ENCODE assay signal across 19 cellular contexts in the genomic region with DNA sequence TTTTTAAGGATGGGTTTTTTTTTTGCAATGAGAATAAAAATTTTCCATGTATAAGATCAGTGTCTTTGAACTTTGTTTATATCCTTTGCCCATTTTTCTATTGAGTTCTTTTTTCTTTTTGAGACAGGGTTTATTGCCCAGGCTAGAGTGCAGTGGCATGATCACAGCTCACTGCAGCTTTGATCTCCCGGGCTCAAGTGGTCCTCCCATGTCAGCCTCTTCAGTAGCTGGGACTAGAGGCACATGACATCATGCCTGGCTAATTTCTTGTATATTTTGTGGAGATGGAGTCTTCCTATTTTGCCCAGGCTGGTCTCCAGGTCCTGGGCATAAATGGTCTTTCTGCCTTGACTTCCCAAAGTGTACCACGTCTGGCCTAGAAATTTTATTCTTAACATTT.
"Had no signal": no experiment of that assay in that cellular context is flagged by ENCODE, and none has a peak within 500 bp of the region (broad histone marks: within the 10 kb centered on the region; RNA-seq: fewer than 3 reads in every experiment).

No MANE protein-coding gene starts in this region.

- H3K27me3 ChIP-seq: dorsolateral prefrontal cortex, neutrophil, pancreas, right lobe of liver, suprapubic skin had no signal

- H3K27ac ChIP-seq: dorsolateral prefrontal cortex, lower lobe of right lung, neutrophil, pancreas, right lobe of liver, suprapubic skin had no signal

- H3K9me3 ChIP-seq: lower lobe of right lung, neutrophil, pancreas, right lobe of liver, suprapubic skin had no signal

- ATAC-seq: left ventricle myocardium superior; lower lobe of right lung; natural killer cell treated with Interleukin-12 subunit alpha and Interleukin-12 subunit beta and Interleukin-15 and Interleukin-18, amount 100 ng/mL, for 72 hours; pancreas; right lobe of liver; stimulated activated naive CD8-positive, alpha-beta T cell treated with anti-CD3 and anti-CD28 coated beads, Interleukin-15, amount 100 ng/mL, for 72 hours had no signal

- H3K4me3 Mint-ChIP-seq: natural killer cell treated with Interleukin-12 subunit alpha and Interleukin-12 subunit beta and Interleukin-15 and Interleukin-18, amount 100 ng/mL, for 72 hours; neural crest cell; stimulated activated naive CD8-positive, alpha-beta T cell treated with anti-CD3 and anti-CD28 coated beads, Interleukin-15, amount 100 ng/mL, for 72 hours; type B pancreatic cell had no signal

- H3K4me2 ChIP-seq: smooth muscle cell had no signal

- H3K36me3 ChIP-seq: pancreas had no signal

- H3K27me3 Mint-ChIP-seq: natural killer cell treated with Interleukin-12 subunit alpha and Interleukin-12 subunit beta and Interleukin-15 and Interleukin-18, amount 100 ng/mL, for 72 hours; stimulated activated naive CD8-positive, alpha-beta T cell treated with anti-CD3 and anti-CD28 coated beads, Interleukin-15, amount 100 ng/mL, for 72 hours; type B pancreatic cell had no signal

- DNase-seq: dorsolateral prefrontal cortex; effector CD4-positive, alpha-beta T cell; hypothalamus; left ventricle myocardium superior; lower lobe of right lung; pancreas; right lobe of liver; stimulated activated CD4-positive, alpha-beta T cell treated with anti-CD3 and anti-CD28 coated beads, Interleukin-12 subunit alpha, Interleukin-12 subunit beta, amount 100 ng/mL, for 4 hours; stimulated activated CD4-positive, alpha-beta T cell treated with anti-CD3 and anti-CD28 coated beads, Interleukin-1b, Interleukin-23, amount 100 ng/mL, for 48 hours; stimulated activated CD4-positive, alpha-beta T cell treated with anti-CD3 and anti-CD28 coated beads, Interleukin-4, amount 100 ng/mL, for 1 hour; stimulated activated CD8-positive, alpha-beta memory T cell treated with anti-CD3 and anti-CD28 coated beads, Interleukin-4, amount 100 ng/mL, for 48 hours; stimulated activated naive CD4-positive, alpha-beta T cell; stimulated activated naive CD8-positive, alpha-beta T cell treated with anti-CD3 and anti-CD28 coated beads, Interleukin-15, amount 100 ng/mL, for 72 hours had no signal

- H3K4me3 ChIP-seq: dorsolateral prefrontal cortex, lower lobe of right lung, pancreas, right lobe of liver, smooth muscle cell, suprapubic skin had no signal

- H3K9me3 Mint-ChIP-seq: natural killer cell treated with Interleukin-12 subunit alpha and Interleukin-12 subunit beta and Interleukin-15 and Interleukin-18, amount 100 ng/mL, for 72 hours; stimulated activated naive CD8-positive, alpha-beta T cell treated with anti-CD3 and anti-CD28 coated beads, Interleukin-15, amount 100 ng/mL, for 72 hours had no signal

- H3K27ac Mint-ChIP-seq: stimulated activated naive CD8-positive, alpha-beta T cell treated with anti-CD3 and anti-CD28 coated beads, Interleukin-15, amount 100 ng/mL, for 72 hours; type B pancreatic cell had no signal
